In the genomic region with DNA sequence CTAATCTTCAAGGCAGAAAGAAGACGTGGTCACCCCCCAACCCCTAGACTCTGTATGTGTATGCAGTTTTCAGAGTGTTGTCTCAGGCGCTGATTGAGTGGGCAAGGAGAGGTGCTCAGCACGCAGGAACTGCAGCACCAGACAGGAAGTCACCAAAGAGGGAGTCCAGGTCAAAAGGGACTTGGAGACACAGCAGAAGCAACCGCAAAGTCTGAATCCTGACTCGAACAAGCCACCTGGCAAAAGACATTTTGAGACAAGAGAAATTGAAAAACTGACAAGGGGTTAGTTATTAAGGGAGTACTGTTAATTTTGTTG, we compare ENCODE assay signal across 1 cellular context.
TF ChIP-seq lines count a peak whose summit lies in the region.

No MANE protein-coding gene starts in this region.

TF ChIP-seq in HepG2, 621 proteins besides CTCF, POLR2A, EP300 and RAD21 (continued from another document and continues in another):
- TF ChIP-seq YEATS4 (CRISPR knock-in tag; IDR thresholded peaks at IDR 0.05; ENCODE audit: borderline replicate concordance) (no peak; the same call in 1 of the 2 replicates), ZNF350 (CRISPR knock-in tag; IDR thresholded peaks at IDR 0.05; ENCODE audit: borderline replicate concordance, low read depth) (0 out of 2 replicates have a peak, but pooled peaks have one; percentile 73), TAF1 (CRISPR knock-in tag; IDR thresholded peaks at IDR 0.05) (peak; percentile 42), ISL2 (CRISPR knock-in tag; IDR thresholded peaks at IDR 0.05) (no peak), ZNF431 (CRISPR knock-in tag; IDR thresholded peaks at IDR 0.05; ENCODE audit: borderline replicate concordance, low read depth) (no peak), ZFP82 (CRISPR knock-in tag; IDR thresholded peaks at IDR 0.05; ENCODE audit: borderline replicate concordance) (0 out of 2 replicates have a peak, but pooled peaks have one; percentile 48), ZNF367 (CRISPR knock-in tag; IDR thresholded peaks at IDR 0.05; ENCODE audit: borderline replicate concordance) (no peak), TCF7L2 (IDR thresholded peaks at IDR 0.05; ENCODE audit: low read depth, low read length) (no peak), NR3C1 (CRISPR knock-in tag; IDR thresholded peaks at IDR 0.05) (no peak), ZNF292 (CRISPR knock-in tag; IDR thresholded peaks at IDR 0.05; ENCODE audit: borderline replicate concordance, low read depth) (peak; percentile 62; the same call in 1 of the 2 replicates), TSC22D2 (CRISPR knock-in tag; IDR thresholded peaks at IDR 0.05; ENCODE audit: borderline replicate concordance) (0 out of 2 replicates have a peak, but pooled peaks have one; percentile 15), NR2F6 (IDR thresholded peaks at IDR 0.05) (no peak), NR2F6 (CRISPR knock-in tag; IDR thresholded peaks at IDR 0.05) (0 out of 2 replicates have a peak, but pooled peaks have one; percentile 7), ZBTB38 (CRISPR knock-in tag; IDR thresholded peaks at IDR 0.05) (0 out of 2 replicates have a peak, but pooled peaks have one; percentile 10), ZNF496 (CRISPR knock-in tag; IDR thresholded peaks at IDR 0.05; ENCODE audit: insufficient replicate concordance) (no peak), ARNT2 (CRISPR knock-in tag; IDR thresholded peaks at IDR 0.05; ENCODE audit: low read depth) (no peak), PPARG (CRISPR knock-in tag; conservative IDR thresholded peaks at IDR 0.05) (no peak), SAP130 (CRISPR knock-in tag; IDR thresholded peaks at IDR 0.05; ENCODE audit: low read depth) (peak; percentile 67; the same call in 1 of the 2 replicates), TBX2 (CRISPR knock-in tag; IDR thresholded peaks at IDR 0.05; ENCODE audit: borderline replicate concordance) (no peak; the same call in 1 of the 2 replicates), ERF (CRISPR knock-in tag; IDR thresholded peaks at IDR 0.05) (no peak), MXI1 (IDR thresholded peaks at IDR 0.05; ENCODE audit: borderline replicate concordance, low read depth, low read length) (no peak), CHCHD3 (CRISPR knock-in tag; IDR thresholded peaks at IDR 0.05) (no peak), MED8 (CRISPR knock-in tag; IDR thresholded peaks at IDR 0.05; ENCODE audit: insufficient replicate concordance) (no peak), EZH2 (conservative IDR thresholded peaks at IDR 0.05; ENCODE audit: low read depth, low read length) (no peak), ZNF326 (CRISPR knock-in tag; IDR thresholded peaks at IDR 0.05; ENCODE audit: borderline replicate concordance) (no peak)
- TF ChIP-seq, protein P1, sequence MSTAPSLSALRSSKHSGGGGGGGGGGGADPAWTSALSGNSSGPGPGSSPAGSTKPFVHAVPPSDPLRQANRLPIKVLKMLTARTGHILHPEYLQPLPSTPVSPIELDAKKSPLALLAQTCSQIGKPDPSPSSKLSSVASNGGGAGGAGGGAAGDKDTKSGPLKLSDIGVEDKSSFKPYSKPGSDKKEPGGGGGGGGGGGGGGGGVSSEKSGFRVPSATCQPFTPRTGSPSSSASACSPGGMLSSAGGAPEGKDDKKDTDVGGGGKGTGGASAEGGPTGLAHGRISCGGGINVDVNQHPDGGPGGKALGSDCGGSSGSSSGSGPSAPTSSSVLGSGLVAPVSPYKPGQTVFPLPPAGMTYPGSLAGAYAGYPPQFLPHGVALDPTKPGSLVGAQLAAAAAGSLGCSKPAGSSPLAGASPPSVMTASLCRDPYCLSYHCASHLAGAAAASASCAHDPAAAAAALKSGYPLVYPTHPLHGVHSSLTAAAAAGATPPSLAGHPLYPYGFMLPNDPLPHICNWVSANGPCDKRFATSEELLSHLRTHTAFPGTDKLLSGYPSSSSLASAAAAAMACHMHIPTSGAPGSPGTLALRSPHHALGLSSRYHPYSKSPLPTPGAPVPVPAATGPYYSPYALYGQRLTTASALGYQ (CRISPR knock-in tag; IDR thresholded peaks at IDR 0.05) = 0 out of 2 replicates have a peak, but pooled peaks have one; percentile 3
- TF ChIP-seq, protein P2, sequence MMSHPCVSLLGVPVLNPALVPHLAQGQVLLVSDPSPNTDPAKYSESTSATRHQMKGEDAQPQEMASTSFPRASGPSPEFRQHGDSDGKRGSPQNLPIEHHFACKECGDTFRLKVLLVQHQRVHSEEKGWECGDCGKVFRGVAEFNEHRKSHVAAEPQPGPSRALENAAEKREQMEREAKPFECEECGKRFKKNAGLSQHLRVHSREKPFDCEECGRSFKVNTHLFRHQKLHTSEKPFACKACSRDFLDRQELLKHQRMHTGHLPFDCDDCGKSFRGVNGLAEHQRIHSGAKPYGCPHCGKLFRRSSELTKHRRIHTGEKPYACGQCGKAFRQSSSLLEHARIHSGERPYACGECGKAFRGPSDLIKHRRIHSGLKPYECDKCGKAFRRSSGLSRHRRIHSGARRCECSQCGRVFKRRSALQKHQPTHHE (CRISPR knock-in tag; IDR thresholded peaks at IDR 0.05; ENCODE audit: borderline replicate concordance) = no peak
- TF ChIP-seq, protein P3, sequence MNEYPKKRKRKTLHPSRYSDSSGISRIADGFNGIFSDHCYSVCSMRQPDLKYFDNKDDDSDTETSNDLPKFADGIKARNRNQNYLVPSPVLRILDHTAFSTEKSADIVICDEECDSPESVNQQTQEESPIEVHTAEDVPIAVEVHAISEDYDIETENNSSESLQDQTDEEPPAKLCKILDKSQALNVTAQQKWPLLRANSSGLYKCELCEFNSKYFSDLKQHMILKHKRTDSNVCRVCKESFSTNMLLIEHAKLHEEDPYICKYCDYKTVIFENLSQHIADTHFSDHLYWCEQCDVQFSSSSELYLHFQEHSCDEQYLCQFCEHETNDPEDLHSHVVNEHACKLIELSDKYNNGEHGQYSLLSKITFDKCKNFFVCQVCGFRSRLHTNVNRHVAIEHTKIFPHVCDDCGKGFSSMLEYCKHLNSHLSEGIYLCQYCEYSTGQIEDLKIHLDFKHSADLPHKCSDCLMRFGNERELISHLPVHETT (CRISPR knock-in tag; conservative IDR thresholded peaks at IDR 0.05) = no peak
- TF ChIP-seq, protein P4, sequence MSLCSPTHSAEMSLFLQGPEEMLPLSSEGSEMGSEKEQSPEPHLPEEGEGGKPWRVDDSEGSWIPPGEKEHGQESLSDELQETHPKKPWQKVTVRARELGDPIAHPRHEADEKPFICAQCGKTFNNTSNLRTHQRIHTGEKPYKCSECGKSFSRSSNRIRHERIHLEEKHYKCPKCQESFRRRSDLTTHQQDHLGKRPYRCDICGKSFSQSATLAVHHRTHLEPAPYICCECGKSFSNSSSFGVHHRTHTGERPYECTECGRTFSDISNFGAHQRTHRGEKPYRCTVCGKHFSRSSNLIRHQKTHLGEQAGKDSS (CRISPR knock-in tag; IDR thresholded peaks at IDR 0.05; ENCODE audit: borderline replicate concordance, low read depth) = 0 out of 2 replicates have a peak, but pooled peaks have one; percentile 39
- TF ChIP-seq, protein P5, sequence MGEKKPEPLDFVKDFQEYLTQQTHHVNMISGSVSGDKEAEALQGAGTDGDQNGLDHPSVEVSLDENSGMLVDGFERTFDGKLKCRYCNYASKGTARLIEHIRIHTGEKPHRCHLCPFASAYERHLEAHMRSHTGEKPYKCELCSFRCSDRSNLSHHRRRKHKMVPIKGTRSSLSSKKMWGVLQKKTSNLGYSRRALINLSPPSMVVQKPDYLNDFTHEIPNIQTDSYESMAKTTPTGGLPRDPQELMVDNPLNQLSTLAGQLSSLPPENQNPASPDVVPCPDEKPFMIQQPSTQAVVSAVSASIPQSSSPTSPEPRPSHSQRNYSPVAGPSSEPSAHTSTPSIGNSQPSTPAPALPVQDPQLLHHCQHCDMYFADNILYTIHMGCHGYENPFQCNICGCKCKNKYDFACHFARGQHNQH (CRISPR knock-in tag; IDR thresholded peaks at IDR 0.05) = 0 out of 2 replicates have a peak, but pooled peaks have one; percentile 3
- TF ChIP-seq, protein P6, sequence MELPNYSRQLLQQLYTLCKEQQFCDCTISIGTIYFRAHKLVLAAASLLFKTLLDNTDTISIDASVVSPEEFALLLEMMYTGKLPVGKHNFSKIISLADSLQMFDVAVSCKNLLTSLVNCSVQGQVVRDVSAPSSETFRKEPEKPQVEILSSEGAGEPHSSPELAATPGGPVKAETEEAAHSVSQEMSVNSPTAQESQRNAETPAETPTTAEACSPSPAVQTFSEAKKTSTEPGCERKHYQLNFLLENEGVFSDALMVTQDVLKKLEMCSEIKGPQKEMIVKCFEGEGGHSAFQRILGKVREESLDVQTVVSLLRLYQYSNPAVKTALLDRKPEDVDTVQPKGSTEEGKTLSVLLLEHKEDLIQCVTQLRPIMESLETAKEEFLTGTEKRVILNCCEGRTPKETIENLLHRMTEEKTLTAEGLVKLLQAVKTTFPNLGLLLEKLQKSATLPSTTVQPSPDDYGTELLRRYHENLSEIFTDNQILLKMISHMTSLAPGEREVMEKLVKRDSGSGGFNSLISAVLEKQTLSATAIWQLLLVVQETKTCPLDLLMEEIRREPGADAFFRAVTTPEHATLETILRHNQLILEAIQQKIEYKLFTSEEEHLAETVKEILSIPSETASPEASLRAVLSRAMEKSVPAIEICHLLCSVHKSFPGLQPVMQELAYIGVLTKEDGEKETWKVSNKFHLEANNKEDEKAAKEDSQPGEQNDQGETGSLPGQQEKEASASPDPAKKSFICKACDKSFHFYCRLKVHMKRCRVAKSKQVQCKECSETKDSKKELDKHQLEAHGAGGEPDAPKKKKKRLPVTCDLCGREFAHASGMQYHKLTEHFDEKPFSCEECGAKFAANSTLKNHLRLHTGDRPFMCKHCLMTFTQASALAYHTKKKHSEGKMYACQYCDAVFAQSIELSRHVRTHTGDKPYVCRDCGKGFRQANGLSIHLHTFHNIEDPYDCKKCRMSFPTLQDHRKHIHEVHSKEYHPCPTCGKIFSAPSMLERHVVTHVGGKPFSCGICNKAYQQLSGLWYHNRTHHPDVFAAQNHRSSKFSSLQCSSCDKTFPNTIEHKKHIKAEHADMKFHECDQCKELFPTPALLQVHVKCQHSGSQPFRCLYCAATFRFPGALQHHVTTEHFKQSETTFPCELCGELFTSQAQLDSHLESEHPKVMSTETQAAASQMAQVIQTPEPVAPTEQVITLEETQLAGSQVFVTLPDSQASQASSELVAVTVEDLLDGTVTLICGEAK (IDR thresholded peaks at IDR 0.05) = no peak
- TF ChIP-seq, protein P6 (CRISPR knock-in tag; IDR thresholded peaks at IDR 0.05) = peak; percentile 60
- TF ChIP-seq, protein P7, sequence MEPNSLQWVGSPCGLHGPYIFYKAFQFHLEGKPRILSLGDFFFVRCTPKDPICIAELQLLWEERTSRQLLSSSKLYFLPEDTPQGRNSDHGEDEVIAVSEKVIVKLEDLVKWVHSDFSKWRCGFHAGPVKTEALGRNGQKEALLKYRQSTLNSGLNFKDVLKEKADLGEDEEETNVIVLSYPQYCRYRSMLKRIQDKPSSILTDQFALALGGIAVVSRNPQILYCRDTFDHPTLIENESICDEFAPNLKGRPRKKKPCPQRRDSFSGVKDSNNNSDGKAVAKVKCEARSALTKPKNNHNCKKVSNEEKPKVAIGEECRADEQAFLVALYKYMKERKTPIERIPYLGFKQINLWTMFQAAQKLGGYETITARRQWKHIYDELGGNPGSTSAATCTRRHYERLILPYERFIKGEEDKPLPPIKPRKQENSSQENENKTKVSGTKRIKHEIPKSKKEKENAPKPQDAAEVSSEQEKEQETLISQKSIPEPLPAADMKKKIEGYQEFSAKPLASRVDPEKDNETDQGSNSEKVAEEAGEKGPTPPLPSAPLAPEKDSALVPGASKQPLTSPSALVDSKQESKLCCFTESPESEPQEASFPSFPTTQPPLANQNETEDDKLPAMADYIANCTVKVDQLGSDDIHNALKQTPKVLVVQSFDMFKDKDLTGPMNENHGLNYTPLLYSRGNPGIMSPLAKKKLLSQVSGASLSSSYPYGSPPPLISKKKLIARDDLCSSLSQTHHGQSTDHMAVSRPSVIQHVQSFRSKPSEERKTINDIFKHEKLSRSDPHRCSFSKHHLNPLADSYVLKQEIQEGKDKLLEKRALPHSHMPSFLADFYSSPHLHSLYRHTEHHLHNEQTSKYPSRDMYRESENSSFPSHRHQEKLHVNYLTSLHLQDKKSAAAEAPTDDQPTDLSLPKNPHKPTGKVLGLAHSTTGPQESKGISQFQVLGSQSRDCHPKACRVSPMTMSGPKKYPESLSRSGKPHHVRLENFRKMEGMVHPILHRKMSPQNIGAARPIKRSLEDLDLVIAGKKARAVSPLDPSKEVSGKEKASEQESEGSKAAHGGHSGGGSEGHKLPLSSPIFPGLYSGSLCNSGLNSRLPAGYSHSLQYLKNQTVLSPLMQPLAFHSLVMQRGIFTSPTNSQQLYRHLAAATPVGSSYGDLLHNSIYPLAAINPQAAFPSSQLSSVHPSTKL (CRISPR knock-in tag; IDR thresholded peaks at IDR 0.05) = 0 out of 2 replicates have a peak, but pooled peaks have one; percentile 1
- TF ChIP-seq, protein P8, sequence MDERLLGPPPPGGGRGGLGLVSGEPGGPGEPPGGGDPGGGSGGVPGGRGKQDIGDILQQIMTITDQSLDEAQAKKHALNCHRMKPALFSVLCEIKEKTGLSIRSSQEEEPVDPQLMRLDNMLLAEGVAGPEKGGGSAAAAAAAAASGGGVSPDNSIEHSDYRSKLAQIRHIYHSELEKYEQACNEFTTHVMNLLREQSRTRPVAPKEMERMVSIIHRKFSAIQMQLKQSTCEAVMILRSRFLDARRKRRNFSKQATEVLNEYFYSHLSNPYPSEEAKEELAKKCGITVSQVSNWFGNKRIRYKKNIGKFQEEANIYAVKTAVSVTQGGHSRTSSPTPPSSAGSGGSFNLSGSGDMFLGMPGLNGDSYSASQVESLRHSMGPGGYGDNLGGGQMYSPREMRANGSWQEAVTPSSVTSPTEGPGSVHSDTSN (CRISPR knock-in tag; IDR thresholded peaks at IDR 0.05) = no peak
